ENCODE assay signal across 15 cellular contexts in the genomic region with DNA sequence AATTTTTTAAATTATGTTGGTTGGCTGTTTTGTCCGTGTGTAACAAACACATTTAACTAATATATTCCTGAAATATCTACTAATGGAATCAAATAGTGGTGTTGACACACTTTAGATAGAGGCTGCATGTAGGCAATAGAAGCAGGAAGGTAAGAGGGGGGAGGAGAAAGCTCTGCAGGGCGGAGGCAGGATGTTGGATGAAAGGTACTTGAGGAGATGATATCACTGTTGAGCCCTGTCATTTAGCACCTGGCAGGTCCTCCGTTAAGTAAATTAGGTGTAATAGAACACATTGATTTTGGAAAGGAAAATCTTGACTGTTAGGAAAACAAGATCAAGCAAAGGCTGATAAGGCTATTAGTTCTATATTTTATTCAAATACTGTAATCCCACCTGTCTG.
DNase-seq lines count a peak whose midpoint lies in the region; TF ChIP-seq lines count a peak whose summit lies in the region.
"Had no signal": no experiment of that assay in that cellular context is flagged by ENCODE, and none has a peak within 500 bp of the region (broad histone marks: within the 10 kb centered on the region; RNA-seq: fewer than 3 reads in every experiment).

No MANE protein-coding gene starts in this region.

- no peaks in the 10 kb centered on the region for H3K4me1 Mint-ChIP-seq in CD14-positive monocyte
- H3K4me1 Mint-ChIP-seq: CD4-positive, alpha-beta memory T cell; T-helper 17 cell had no signal

- H3K4me3 Mint-ChIP-seq in CD14-positive monocyte, result no peak overlapping the region
- H3K4me3 Mint-ChIP-seq: CD4-positive, alpha-beta memory T cell; T-helper 17 cell had no signal

- DNase-seq in COLO668 (lab: John Stamatoyannopoulos, UW; ENCODE audit: unreplicated experiment), result peak; percentile 6
- DNase-seq in DMS53 treated with DMSO at 0.1 percent for 48 hours (lab: John Stamatoyannopoulos, UW; ENCODE audit: unreplicated experiment), result peak; percentile 92
- DNase-seq in NCI-H510A (lab: John Stamatoyannopoulos, UW), result peak; percentile 37
- peak; percentile 59 for DNase-seq in WERI-Rb-1
- no peak for DNase-seq in CD14-positive monocyte (ENCODE audit: low spot score)
- no peak for DNase-seq in effector CD8-positive, alpha-beta T cell (lab: John Stamatoyannopoulos, UW)
- DNase-seq in cerebellar cortex (ENCODE audit: low spot score), result no peak
- DNase-seq: CD4-positive, alpha-beta memory T cell; IMR-90; NCI-H1694 treated with DMSO at 0.1 percent for 48 hours; NCI-H2171 treated with DMSO at 0.1 percent for 48 hours; T-helper 17 cell had no signal

- TF ChIP-seq CTCF in WERI-Rb-1 (IDR thresholded peaks at IDR 0.05; ENCODE audit: low read depth, low read length) (no peak), CD14-positive monocyte (IDR thresholded peaks at IDR 0.05) (no peak)

- H3K27me3 Mint-ChIP-seq in CD14-positive monocyte (ENCODE audit: low read depth in 3 of 3), result peaks cover 0 to 4% (median 2%) of the 10 kb centered on the region in 3 donors
- H3K27me3 Mint-ChIP-seq: T-helper 17 cell had no signal

- intact Hi-C loops in CD14-positive monocyte (cut with micrococcal nuclease), result no loop called here

- H3K27me3 ChIP-seq in WERI-Rb-1 (ENCODE audit: insufficient read depth, low read depth, severe bottlenecking), result no peaks in the 10 kb centered on the region

- no peak overlapping the region for H3K4me3 ChIP-seq in WERI-Rb-1 (ENCODE audit: low read depth, low read length)
- H3K4me3 ChIP-seq: A549, HAP-1 had no signal

- no peaks in the 10 kb centered on the region for H3K36me3 Mint-ChIP-seq in CD14-positive monocyte
- H3K36me3 Mint-ChIP-seq: CD4-positive, alpha-beta memory T cell had no signal

- H3K9me3 Mint-ChIP-seq in CD14-positive monocyte, result peaks cover 0 to 3% (median 0%) of the 10 kb centered on the region in 7 donors

- no peak overlapping the region for H3K27ac Mint-ChIP-seq in CD14-positive monocyte
- H3K27ac Mint-ChIP-seq: CD4-positive, alpha-beta memory T cell; T-helper 17 cell had no signal

- no peak overlapping the region for H3K27ac ChIP-seq in WERI-Rb-1
- H3K27ac ChIP-seq: A549, HL-60 had no signal

- no peaks in the 10 kb centered on the region for H3K36me3 ChIP-seq in WERI-Rb-1
- H3K36me3 ChIP-seq: HAP-1 had no signal

- no peaks in the 10 kb centered on the region for H3K9me3 ChIP-seq in WERI-Rb-1 (ENCODE audit: severe bottlenecking)
- H3K9me3 ChIP-seq: A549, HAP-1 had no signal

Comparison
In these comparisons a context has a peak if more than half of its experiments do, and no peak if none do; other contexts are left out.
1. DNase-seq: peak in COLO668 (single experiment), DMS53 treated with DMSO at 0.1 percent for 48 hours (single experiment), NCI-H510A (single experiment) and WERI-Rb-1 (single experiment); none in CD14-positive monocyte (single experiment), effector CD8-positive, alpha-beta T cell (single experiment) and cerebellar cortex (single experiment).